In the genomic region with DNA sequence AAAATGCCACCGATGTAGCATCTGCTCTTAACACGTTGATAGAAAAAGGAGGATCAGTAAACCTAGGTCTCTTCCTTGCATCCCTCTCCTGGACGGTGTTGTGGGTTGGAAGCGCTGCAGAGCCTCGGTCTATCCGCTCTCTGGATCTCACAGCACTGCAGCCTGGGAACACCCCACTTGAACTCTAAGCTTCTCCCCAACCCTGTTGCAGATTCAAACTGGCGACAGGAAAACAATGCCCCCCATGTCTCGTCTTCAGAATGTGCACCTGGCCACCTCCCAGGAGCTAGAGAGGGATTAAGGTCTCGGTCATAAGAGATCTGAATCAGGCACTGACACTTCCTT, we compare ENCODE assay signal across 8 cellular contexts. TPM values are rescaled to one million over a fixed set of nuclear protein-coding genes. Genes with fewer than 3 reads are reported as not detected.
DNase-seq lines count a peak whose midpoint lies in the region; ATAC-seq and TF ChIP-seq lines count a peak whose summit lies in the region.

No MANE protein-coding gene starts in this region.

- peak overlapping the region; percentile 96 for H3K4me3 ChIP-seq in LNCaP clone FGC (ENCODE audit: low read depth, low read length)

- H3K27ac Mint-ChIP-seq in activated naive CD4-positive, alpha-beta T cell treated with anti-CD3 and anti-CD28 coated beads, Interleukin-2, amount 50 U/mL, for 72 hours: peak overlapping the region; percentile 92 to 98
- H3K27ac Mint-ChIP-seq in stimulated activated memory B cell treated with anti-CD40 and anti-IgM and Interleukin-4, amounts not matched to agents 10 μg/mL and 1 μg/mL and 100 μg/mL, for 72 hours: peak overlapping the region; percentile 95

- H3K9me3 Mint-ChIP-seq in activated naive CD4-positive, alpha-beta T cell treated with anti-CD3 and anti-CD28 coated beads, Interleukin-2, amount 50 U/mL, for 72 hours: peaks cover 7 to 16% of the 10 kb centered on the region in 2 donors
- H3K9me3 Mint-ChIP-seq in stimulated activated memory B cell treated with anti-CD40 and anti-IgM and Interleukin-4, amounts not matched to agents 10 μg/mL and 1 μg/mL and 100 μg/mL, for 72 hours: peaks cover 3% of the 10 kb centered on the region

- DNase-seq in NCI-H82 (lab: John Stamatoyannopoulos, UW) (peak; percentile 65), NCI-H82 treated with DMSO at 0.1 percent for 48 hours (lab: John Stamatoyannopoulos, UW; ENCODE audit: unreplicated experiment) (no peak), LNCaP clone FGC (ENCODE audit: low read depth) (no peak), inferior parietal cortex (ENCODE audit: extremely low spot score) (peak; percentile 34), COR-L47 (lab: John Stamatoyannopoulos, UW) (no peak)
- DNase-seq in activated naive CD4-positive, alpha-beta T cell treated with anti-CD3 and anti-CD28 coated beads, Interleukin-2, amount 50 U/mL, for 72 hours (ENCODE audit: low spot score in 2 of 2): peak in 1 of 2 donors; percentile 17

- ATAC-seq in activated naive CD4-positive, alpha-beta T cell treated with anti-CD3 and anti-CD28 coated beads, Interleukin-2, amount 50 U/mL, for 72 hours: no peak
- ATAC-seq in stimulated activated memory B cell treated with anti-CD40 and anti-IgM and Interleukin-4, amounts not matched to agents 10 μg/mL and 1 μg/mL and 100 μg/mL, for 72 hours: no peak
- ATAC-seq in HG03280 (IDR thresholded peaks at IDR 0.05; ENCODE audit: unreplicated experiment): no peak

- TF ChIP-seq CTCF in LNCaP clone FGC (IDR thresholded peaks at IDR 0.05; ENCODE audit: control insufficient read depth, extremely low read depth, insufficient read depth): no peak

- peaks cover 15% of the 10 kb centered on the region for H3K4me1 Mint-ChIP-seq in stimulated activated memory B cell treated with anti-CD40 and anti-IgM and Interleukin-4, amounts not matched to agents 10 μg/mL and 1 μg/mL and 100 μg/mL, for 72 hours

- H3K36me3 Mint-ChIP-seq in activated naive CD4-positive, alpha-beta T cell treated with anti-CD3 and anti-CD28 coated beads, Interleukin-2, amount 50 U/mL, for 72 hours: peaks cover 16 to 26% of the 10 kb centered on the region in 2 donors
- H3K36me3 Mint-ChIP-seq in stimulated activated memory B cell treated with anti-CD40 and anti-IgM and Interleukin-4, amounts not matched to agents 10 μg/mL and 1 μg/mL and 100 μg/mL, for 72 hours: peaks cover 16% of the 10 kb centered on the region

- no peaks in the 10 kb centered on the region for H3K27me3 Mint-ChIP-seq in stimulated activated memory B cell treated with anti-CD40 and anti-IgM and Interleukin-4, amounts not matched to agents 10 μg/mL and 1 μg/mL and 100 μg/mL, for 72 hours

- H3K4me3 Mint-ChIP-seq in stimulated activated memory B cell treated with anti-CD40 and anti-IgM and Interleukin-4, amounts not matched to agents 10 μg/mL and 1 μg/mL and 100 μg/mL, for 72 hours: peak overlapping the region; percentile 94

RNA-seq across cellular contexts. Expression of a gene that starts 0.5 kb away (rescaled TPM):
- total RNA-seq in activated naive CD4-positive, alpha-beta T cell treated with anti-CD3 and anti-CD28 coated beads, Interleukin-2, amount 50 U/mL, for 72 hours: 10 to 100 TPM; 10.1 to 10.8 TPM

RNA-seq across cellular contexts. Expression of a gene that starts 47.9 kb away (rescaled TPM):
- total RNA-seq in activated naive CD4-positive, alpha-beta T cell treated with anti-CD3 and anti-CD28 coated beads, Interleukin-2, amount 50 U/mL, for 72 hours: 1 to 10 TPM in 1 of 2 donors, under 1 TPM in 1; 0.56 to 1.8 TPM

RNA-seq across cellular contexts. Expression of a gene that starts 53.6 kb away (rescaled TPM):
- under 1 TPM in 1 of 2 donors, not detected in 1; 0.08 TPM for total RNA-seq in activated naive CD4-positive, alpha-beta T cell treated with anti-CD3 and anti-CD28 coated beads, Interleukin-2, amount 50 U/mL, for 72 hours

Comparison
In these comparisons a context has a peak if more than half of its experiments do, and no peak if none do; other contexts are left out.
1. DNase-seq: peak in NCI-H82 (single experiment) and inferior parietal cortex (single experiment); none in NCI-H82 treated with DMSO at 0.1 percent for 48 hours (single experiment), LNCaP clone FGC (single experiment) and COR-L47 (single experiment).